In the genomic region with DNA sequence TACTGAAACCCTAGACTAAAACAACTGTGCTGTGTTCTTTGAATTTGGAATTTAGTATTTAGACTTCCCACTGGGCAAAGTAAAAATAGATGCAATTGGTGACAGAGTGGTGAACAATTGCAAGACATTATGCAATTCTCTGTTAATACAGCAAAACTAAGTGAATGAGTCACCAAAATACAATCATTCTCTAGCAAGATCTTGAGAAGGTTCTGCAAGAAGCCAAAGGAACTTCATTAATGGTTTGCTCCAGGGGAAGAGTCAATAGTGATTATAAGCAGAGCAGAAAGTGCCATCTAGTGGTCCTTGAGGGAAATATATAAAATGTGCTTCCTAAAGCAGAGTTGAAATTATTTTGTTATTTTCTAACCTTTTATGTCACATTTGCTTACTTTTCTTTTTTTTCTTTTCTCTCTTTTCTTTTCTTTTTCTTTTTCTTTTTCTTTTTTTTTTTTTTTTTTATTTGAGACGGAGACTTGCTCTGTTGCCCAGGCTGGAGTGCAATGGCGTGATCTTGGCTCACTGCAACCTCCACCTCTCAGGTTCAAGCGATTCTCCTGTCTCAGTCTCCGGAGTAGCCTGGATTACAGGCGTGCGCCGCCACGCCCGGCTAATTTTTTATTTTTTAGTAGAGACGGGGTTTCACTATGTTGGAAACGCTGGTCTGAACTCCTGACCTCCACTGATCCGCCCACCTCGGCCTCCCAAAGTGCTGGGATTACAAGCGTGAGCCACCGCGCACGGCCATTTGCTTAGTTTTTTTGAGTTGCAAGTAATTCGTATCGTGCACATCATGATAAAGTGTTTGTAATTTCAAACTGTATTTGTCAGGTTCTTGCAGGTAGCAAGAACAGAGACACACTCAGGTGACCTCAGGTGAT, we compare ENCODE assay signal across 8 cellular contexts.
DNase-seq lines count a peak whose midpoint lies in the region; ATAC-seq, FAIRE-seq and TF ChIP-seq lines count a peak whose summit lies in the region.

No MANE protein-coding gene starts in this region.

- CTCF ChIA-PET in HCT116 (lab: Charles Lee): no interaction called here
- CTCF ChIA-PET in naive thymus-derived CD4-positive, alpha-beta T cell (lab: Charles Lee): no interaction called here

- BruUV-seq in HCT116 (replicated peaks; lab: Mats Ljungman, UMichigan): no TSS peak

- H4K20me1 ChIP-seq in HCT116 (ENCODE audit: insufficient read depth) (no peaks in the 10 kb centered on the region), Loucy (ENCODE audit: insufficient read depth, low read length, poor library complexity, severe bottlenecking) (no peaks in the 10 kb centered on the region)

- no peaks in the 10 kb centered on the region for H3K36me3 Mint-ChIP-seq in naive thymus-derived CD4-positive, alpha-beta T cell

- H3K27ac ChIP-seq in HCT116 (ENCODE audit: low read depth, low read length): no peak overlapping the region
- H3K27ac ChIP-seq in naive thymus-derived CD4-positive, alpha-beta T cell (ENCODE audit: low read depth, low read length): no peak overlapping the region

- H3K79me2 ChIP-seq in HCT116 (ENCODE audit: insufficient read depth, low read length) (no peaks in the 10 kb centered on the region), Loucy (ENCODE audit: insufficient read depth, low read length) (no peaks in the 10 kb centered on the region)

- POLR2A ChIA-PET in HCT116 (lab: Charles Lee): no interaction called here
- POLR2A ChIA-PET in naive thymus-derived CD4-positive, alpha-beta T cell (lab: Charles Lee): no interaction called here

- no peak overlapping the region for H3K4me2 ChIP-seq in HCT116 (ENCODE audit: low read length)
- no peak overlapping the region for H3K4me2 ChIP-seq in Loucy (ENCODE audit: low read depth, low read length, poor library complexity, severe bottlenecking)

- TF ChIP-seq POLR2A in HCT116 (IDR thresholded peaks at IDR 0.05; ENCODE audit: borderline replicate concordance, extremely low read depth, insufficient read depth, insufficient read length): no peak

- no peaks in the 10 kb centered on the region for H3F3A ChIP-seq in Loucy (ENCODE audit: low read depth)

- no peaks in the 10 kb centered on the region for H3K9me2 ChIP-seq in HCT116 (ENCODE audit: insufficient read depth)
- no peaks in the 10 kb centered on the region for H3K9me2 ChIP-seq in Loucy (replicated peaks; ENCODE audit: low read depth, low read length)

- peak; percentile 84 for TF ChIP-seq RAD21 in HCT116 (IDR thresholded peaks at IDR 0.05; ENCODE audit: low read depth)

- peaks cover 0 to 21% (median 6%) of the 10 kb centered on the region in 5 donors for H3K27me3 Mint-ChIP-seq in naive thymus-derived CD4-positive, alpha-beta T cell

- H2AFZ ChIP-seq in HCT116 (ENCODE audit: low read depth, low read length, poor library complexity, severe bottlenecking) (peak overlapping the region; percentile 63), Loucy (ENCODE audit: low read length) (no peak overlapping the region)

- DNase-seq in GM10266 (ENCODE audit: extremely low spot score): peak; percentile 51
- DNase-seq in HCT116 (ENCODE audit: low read depth, low spot score): peak; percentile 59
- DNase-seq in SIG-M5 (lab: John Stamatoyannopoulos, UW): peak; percentile 43
- peak; percentile 93 for DNase-seq in epithelial cell of esophagus (ENCODE audit: low read depth)
- peak in 7 of 9 donors; percentile 12 to 49 (median 25) for DNase-seq in naive thymus-derived CD4-positive, alpha-beta T cell

- RAD21 ChIA-PET in HCT116 (lab: Charles Lee; ENCODE audit: low non-redundant PET in 1 of 2, low total read pairs in 2 of 2, uncharacterized antibody in 2 of 2, unreplicated experiment in 2 of 2): no interaction called here

- H3K4me3 Mint-ChIP-seq in naive thymus-derived CD4-positive, alpha-beta T cell: no peak overlapping the region

- H3K9me3 ChIP-seq in HCT116 (ENCODE audit: control insufficient read depth in 1 of 2, insufficient read depth in 1 of 2, low read depth in 1 of 2, low read length in 2 of 2) (no peaks in the 10 kb centered on the region), Loucy (ENCODE audit: insufficient read depth, low read depth, low read length) (no peaks in the 10 kb centered on the region)
- H3K9me3 ChIP-seq in naive thymus-derived CD4-positive, alpha-beta T cell (ENCODE audit: control insufficient read depth in 2 of 3, low read length in 3 of 3): no peaks in the 10 kb centered on the region

- H3K4me1 ChIP-seq in HCT116 (ENCODE audit: control insufficient read depth in 1 of 2, insufficient read depth in 2 of 2, low read length in 2 of 2) (no peaks in the 10 kb centered on the region), Loucy (ENCODE audit: insufficient read depth, low read length, poor library complexity, severe bottlenecking) (no peaks in the 10 kb centered on the region)
- no peaks in the 10 kb centered on the region for H3K4me1 ChIP-seq in naive thymus-derived CD4-positive, alpha-beta T cell (ENCODE audit: control insufficient read depth in 2 of 2, insufficient read depth in 2 of 2, low read length in 2 of 2)

- H3K4me1 Mint-ChIP-seq in naive thymus-derived CD4-positive, alpha-beta T cell: no peaks in the 10 kb centered on the region

- H3K36me3 ChIP-seq in HCT116 (ENCODE audit: control insufficient read depth in 1 of 2, insufficient read depth in 2 of 2, low read length in 2 of 2) (no peaks in the 10 kb centered on the region), Loucy (ENCODE audit: insufficient read depth, low read length) (no peaks in the 10 kb centered on the region)
- H3K36me3 ChIP-seq in naive thymus-derived CD4-positive, alpha-beta T cell (ENCODE audit: control insufficient read depth in 2 of 3, insufficient read depth in 3 of 3, low read length in 3 of 3): no peaks in the 10 kb centered on the region

- H3K27ac Mint-ChIP-seq in naive thymus-derived CD4-positive, alpha-beta T cell: no peak overlapping the region

- ATAC-seq in HCT116 (peak; percentile 90), HG03457 (IDR thresholded peaks at IDR 0.05; ENCODE audit: unreplicated experiment) (no peak)
- ATAC-seq in naive thymus-derived CD4-positive, alpha-beta T cell: peak; percentile 79

- H3K9ac ChIP-seq in HCT116 (ENCODE audit: low read length) (no peak overlapping the region), Loucy (ENCODE audit: low read depth, low read length, poor library complexity, severe bottlenecking) (no peak overlapping the region)

- H3K27me3 ChIP-seq in HCT116 (ENCODE audit: insufficient read depth, low read length): no peaks in the 10 kb centered on the region; the same call in 1 of the 2 replicates
- no peaks in the 10 kb centered on the region for H3K27me3 ChIP-seq in Loucy (ENCODE audit: insufficient read depth, low read length, poor library complexity, severe bottlenecking)
- no peaks in the 10 kb centered on the region for H3K27me3 ChIP-seq in naive thymus-derived CD4-positive, alpha-beta T cell (ENCODE audit: control insufficient read depth in 2 of 2, insufficient read depth in 2 of 2, low read length in 2 of 2)

- H3K9me3 Mint-ChIP-seq in naive thymus-derived CD4-positive, alpha-beta T cell: no peaks in the 10 kb centered on the region

- H3K4me3 ChIP-seq in HCT116 (replicated peaks in 1 of 2; ENCODE audit: low read depth in 1 of 2, low read length in 2 of 2) (no peak overlapping the region), Loucy (ENCODE audit: low read length, poor library complexity, severe bottlenecking) (no peak overlapping the region), epithelial cell of esophagus (ENCODE audit: low read length) (no peak overlapping the region)
- H3K4me3 ChIP-seq in naive thymus-derived CD4-positive, alpha-beta T cell (ENCODE audit: low read length): no peak overlapping the region

- peak; percentile 62 for TF ChIP-seq CTCF in GM10266 (IDR thresholded peaks at IDR 0.05; ENCODE audit: control insufficient read depth, insufficient read depth, low read depth, missing control alignments)
- TF ChIP-seq CTCF in HCT116 (IDR thresholded peaks at IDR 0.05 in 2 of 3, conservative IDR thresholded peaks at IDR 0.05 in 1 of 3; ENCODE audit: borderline replicate concordance in 1 of 3, insufficient read depth in 1 of 3, low read depth in 2 of 3, low read length in 2 of 3): peak; percentile 44 to 71 (median 65); a peak in 5 of 6 replicates
- peak; percentile 67 for TF ChIP-seq CTCF in Loucy (conservative IDR thresholded peaks at IDR 0.05; ENCODE audit: low read length)
- TF ChIP-seq CTCF in epithelial cell of esophagus (IDR thresholded peaks at IDR 0.05; ENCODE audit: insufficient read depth, low read depth, low read length, missing control alignments): peak; percentile 59

- FAIRE-seq in A204.1 (lab: Jason Lieb, UNC): peak; percentile 98

- intact Hi-C loops in HCT116 (cut with micrococcal nuclease): loop anchor here (1.0 kb wide), 1 partner anchor 377 kb away; no protein-coding TSS in a partner anchor
- intact Hi-C loops in naive thymus-derived CD4-positive, alpha-beta T cell (cut with micrococcal nuclease): loop anchor here (1.0 to 10.0 kb wide), 4 partner anchors 155 to 542 kb away; partner anchors contain the start of gene ANKRD13C (in 1 of the 2)

TF ChIP-seq in HCT116, 20 proteins besides CTCF, POLR2A, EP300 and RAD21 (continues in another document):
- TF ChIP-seq CEBPB (IDR thresholded peaks at IDR 0.05; ENCODE audit: low read depth): 0 out of 2 replicates have a peak, but pooled peaks have one; percentile 38
- no peak for TF ChIP-seq SIN3A (IDR thresholded peaks at IDR 0.05; ENCODE audit: low read depth)
- TF ChIP-seq ELF1 (IDR thresholded peaks at IDR 0.05; ENCODE audit: borderline replicate concordance, low read depth): no peak
- TF ChIP-seq, protein P1, sequence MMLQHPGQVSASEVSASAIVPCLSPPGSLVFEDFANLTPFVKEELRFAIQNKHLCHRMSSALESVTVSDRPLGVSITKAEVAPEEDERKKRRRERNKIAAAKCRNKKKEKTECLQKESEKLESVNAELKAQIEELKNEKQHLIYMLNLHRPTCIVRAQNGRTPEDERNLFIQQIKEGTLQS (IDR thresholded peaks at IDR 0.05): no peak
- no peak for TF ChIP-seq TCF7L2 (IDR thresholded peaks at IDR 0.05; ENCODE audit: borderline replicate concordance, extremely low read depth, insufficient read depth, insufficient read length)
- no peak for TF ChIP-seq EZH2 (IDR thresholded peaks at IDR 0.05)
- TF ChIP-seq ZFX (IDR thresholded peaks at IDR 0.05): no peak
- TF ChIP-seq FOSL1 (IDR thresholded peaks at IDR 0.05; ENCODE audit: low read depth): no peak
- no peak for TF ChIP-seq SRF (IDR thresholded peaks at IDR 0.05; ENCODE audit: low read depth)
- peak; percentile 19; the same call in 1 of the 2 replicates for TF ChIP-seq JUND (IDR thresholded peaks at IDR 0.05)

Comparison
In these comparisons a context has a peak if more than half of its experiments do, and no peak if none do; other contexts are left out.
1. DNase-seq: peak in every context shown above with its lines; median percentile 93 in epithelial cell of esophagus; 59 in HCT116; 51 in GM10266; 43 in SIG-M5; 25 in naive thymus-derived CD4-positive, alpha-beta T cell.